In the genomic region with DNA sequence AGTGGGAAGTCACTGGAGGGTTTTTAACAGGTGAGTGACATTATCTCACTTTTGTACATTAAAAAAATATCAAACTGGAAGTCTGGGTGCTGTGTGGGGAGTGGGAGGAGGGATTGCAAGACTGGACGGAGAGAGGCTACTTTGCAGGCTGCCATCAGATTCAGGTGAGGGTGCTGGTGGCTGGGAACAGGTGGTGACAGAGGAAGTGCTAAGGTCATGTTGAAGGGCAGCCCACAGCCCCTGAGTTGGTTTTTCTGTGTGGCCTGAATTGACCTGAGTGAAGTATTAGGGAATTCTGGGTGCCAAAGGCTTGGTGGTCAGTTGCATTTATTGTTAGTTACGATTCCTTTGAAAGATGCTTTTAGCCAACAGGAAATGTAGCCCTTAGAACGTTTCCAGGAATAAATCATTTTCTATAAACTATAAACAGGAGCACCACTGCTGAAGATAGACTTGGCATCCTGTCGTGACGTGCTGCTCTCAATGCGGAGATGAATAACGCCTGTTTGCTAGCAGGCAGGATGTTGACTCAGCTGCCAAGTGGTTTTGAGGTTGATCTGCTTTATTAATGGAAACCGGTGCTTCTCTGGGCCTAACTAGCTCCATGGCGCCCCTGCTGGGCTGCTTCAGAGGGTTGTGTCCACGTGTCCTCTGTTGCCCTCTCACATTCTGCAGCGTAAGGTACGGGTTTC, we compare ENCODE assay signal across 8 cellular contexts.
A peak's percentile ranks its signal among the peaks of the same experiment; 100 is the strongest.
DNase-seq lines count a peak whose midpoint lies in the region; ATAC-seq and TF ChIP-seq lines count a peak whose summit lies in the region.

No MANE protein-coding gene starts in this region.

- intact Hi-C loops in left ventricle myocardium inferior (cut with micrococcal nuclease): no loop called here

- H3K36me3 ChIP-seq in left ventricle myocardium inferior: no peaks in the 10 kb centered on the region
- H3K36me3 ChIP-seq in trophoblast cell (ENCODE audit: control insufficient read depth in 1 of 2, insufficient read depth in 2 of 2, low read length in 2 of 2): no peaks in the 10 kb centered on the region

- peaks cover 10 to 15% of the 10 kb centered on the region in 2 donors for H3K9me3 Mint-ChIP-seq in activated T-cell treated with anti-CD3 and anti-CD28 coated beads, Interleukin-2, amount 50 U/mL, for 72 hours

- H4K91ac ChIP-seq in trophoblast cell (ENCODE audit: low read depth, low read length): no peak overlapping the region

- H3K9me3 ChIP-seq in left ventricle myocardium inferior (replicated peaks): no peaks in the 10 kb centered on the region
- peaks cover 2% of the 10 kb centered on the region for H3K9me3 ChIP-seq in trophoblast cell (ENCODE audit: insufficient read depth, low read depth, low read length)

- peak overlapping the region; percentile 50 to 70 for H3K4me3 Mint-ChIP-seq in activated T-cell treated with anti-CD3 and anti-CD28 coated beads, Interleukin-2, amount 50 U/mL, for 72 hours

- no peaks in the 10 kb centered on the region for H3K27me3 ChIP-seq in left ventricle myocardium inferior (ENCODE audit: low read depth)
- no peaks in the 10 kb centered on the region for H3K27me3 ChIP-seq in trophoblast cell (ENCODE audit: insufficient read depth, low read length)

- no peak overlapping the region for H2BK12ac ChIP-seq in trophoblast cell (ENCODE audit: low read length)

- H3K4me1 ChIP-seq in left ventricle myocardium inferior (no peaks in the 10 kb centered on the region), trophoblast cell (ENCODE audit: control insufficient read depth in 1 of 2, insufficient read depth in 2 of 2, low read length in 2 of 2) (no peaks in the 10 kb centered on the region)

- H3K4me1 Mint-ChIP-seq in activated T-cell treated with anti-CD3 and anti-CD28 coated beads, Interleukin-2, amount 50 U/mL, for 72 hours (ENCODE audit: low read depth): peaks cover 27% of the 10 kb centered on the region

- no peak overlapping the region for H3K4ac ChIP-seq in trophoblast cell (ENCODE audit: low read depth, low read length)

- H3K79me2 ChIP-seq in trophoblast cell (ENCODE audit: control insufficient read depth, insufficient read depth, low read length, poor library complexity): no peaks in the 10 kb centered on the region

- no peak overlapping the region for H2BK120ac ChIP-seq in trophoblast cell (ENCODE audit: insufficient read depth, low read length, poor library complexity)

- H4K12ac ChIP-seq in trophoblast cell (ENCODE audit: low read depth, low read length): no peak overlapping the region

- H3K18ac ChIP-seq in trophoblast cell (ENCODE audit: low read length): no peak overlapping the region

- H3K36me3 Mint-ChIP-seq in activated T-cell treated with anti-CD3 and anti-CD28 coated beads, Interleukin-2, amount 50 U/mL, for 72 hours (ENCODE audit: insufficient read depth in 2 of 2): peaks cover 6 to 7% of the 10 kb centered on the region in 2 donors

- WGBS in trophoblast cell (ENCODE audit: extremely low coverage, insufficient coverage, insufficient read length): no CpG with 5 or more reads among the region's 12 CpGs

- no peak overlapping the region for H2AK5ac ChIP-seq in trophoblast cell (ENCODE audit: low read length)

- H3K27me3 Mint-ChIP-seq in activated T-cell treated with anti-CD3 and anti-CD28 coated beads, Interleukin-2, amount 50 U/mL, for 72 hours (ENCODE audit: low read depth): peaks cover 6% of the 10 kb centered on the region

- H3K27ac ChIP-seq in left ventricle myocardium inferior (replicated peaks): no peak overlapping the region
- no peak overlapping the region for H3K27ac ChIP-seq in trophoblast cell (ENCODE audit: low read depth, low read length)

- H4K8ac ChIP-seq in trophoblast cell (ENCODE audit: low read depth, low read length): no peak overlapping the region

- no peak overlapping the region for H3K14ac ChIP-seq in trophoblast cell (ENCODE audit: low read length)

- H3K79me1 ChIP-seq in trophoblast cell (ENCODE audit: low read length): no peaks in the 10 kb centered on the region

- H3K4me2 ChIP-seq in trophoblast cell (ENCODE audit: low read length): no peak overlapping the region

- H2BK5ac ChIP-seq in trophoblast cell (ENCODE audit: low read depth, low read length, poor library complexity): no peak overlapping the region

- peak; percentile 54 for ATAC-seq in HG03280 (IDR thresholded peaks at IDR 0.05; ENCODE audit: unreplicated experiment)
- peak; percentile 96 for ATAC-seq in activated T-cell treated with anti-CD3 and anti-CD28 coated beads, Interleukin-2, amount 50 U/mL, for 72 hours (replicated peaks in 1 of 2)

- peak overlapping the region; percentile 86 for H3K27ac Mint-ChIP-seq in activated T-cell treated with anti-CD3 and anti-CD28 coated beads, Interleukin-2, amount 50 U/mL, for 72 hours

- no peak overlapping the region for H3K4me3 ChIP-seq in left ventricle myocardium inferior
- H3K4me3 ChIP-seq in trophoblast cell (ENCODE audit: low read depth, low read length): no peak overlapping the region

- H3K23ac ChIP-seq in trophoblast cell (ENCODE audit: low read length): no peak overlapping the region

- H2AFZ ChIP-seq in trophoblast cell (ENCODE audit: insufficient read depth, low read length, poor library complexity): no peak overlapping the region

- no peak overlapping the region for H3K9ac ChIP-seq in trophoblast cell (ENCODE audit: low read length)

- peak; percentile 43 for TF ChIP-seq CTCF in left ventricle myocardium inferior (IDR thresholded peaks at IDR 0.05; ENCODE audit: borderline replicate concordance)

- DNase-seq in SKM-1 treated with dmso at 0.1 percent for 144 hours (lab: John Stamatoyannopoulos, UW; ENCODE audit: unreplicated experiment) (peak; percentile 1), SKM-1 (lab: John Stamatoyannopoulos, UW; ENCODE audit: unreplicated experiment) (no peak), NCI-H69 (lab: John Stamatoyannopoulos, UW) (peak; percentile 95), left ventricle myocardium inferior (peak; percentile 15), trophoblast cell (no peak)
- DNase-seq in activated T-cell treated with anti-CD3 and anti-CD28 coated beads, Interleukin-2, amount 50 U/mL, for 72 hours: peak; percentile 82 to 85
- DNase-seq in stimulated activated CD4-positive, alpha-beta T cell treated with anti-CD3 and anti-CD28 coated beads, Interleukin-4, amount 100 ng/mL, for 4 hours: peak; percentile 21 to 35

Comparison
In these comparisons a context has a peak if more than half of its experiments do, and no peak if none do; other contexts are left out.
1. DNase-seq: peak in SKM-1 treated with dmso at 0.1 percent for 144 hours (single experiment), NCI-H69 (single experiment), activated T-cell treated with anti-CD3 and anti-CD28 coated beads, Interleukin-2, amount 50 U/mL, for 72 hours (2 of 2), left ventricle myocardium inferior (single experiment) and stimulated activated CD4-positive, alpha-beta T cell treated with anti-CD3 and anti-CD28 coated beads, Interleukin-4, amount 100 ng/mL, for 4 hours (2 of 2); none in SKM-1 (single experiment) and trophoblast cell (0 of 2).